31 cellular contexts compared by ENCODE assay signal in the genomic region with DNA sequence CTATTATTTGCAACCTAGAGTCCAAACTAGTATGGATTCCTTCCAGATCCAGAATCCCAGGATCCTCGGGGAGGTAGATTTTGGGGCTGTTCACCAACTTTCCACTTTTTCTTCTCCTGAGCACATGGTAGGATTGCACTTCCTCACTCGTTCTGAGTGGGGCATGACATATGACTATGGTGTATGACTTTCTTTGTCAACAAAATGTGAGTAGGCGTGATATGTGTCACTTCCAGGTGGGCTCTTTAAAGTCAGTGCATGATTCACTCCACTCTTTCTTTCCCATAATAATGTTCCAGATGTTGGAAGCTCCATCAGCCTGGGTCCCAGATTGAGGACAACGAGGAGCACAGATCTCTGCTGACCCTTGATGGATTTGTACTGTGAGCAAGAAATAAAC. TPM values are rescaled to one million over a fixed set of nuclear protein-coding genes. Genes with fewer than 3 reads are reported as not detected.
"Had no signal": no experiment of that assay in that cellular context is flagged by ENCODE, and none has a peak within 500 bp of the region (broad histone marks: within the 10 kb centered on the region; RNA-seq: fewer than 3 reads in every experiment).

No MANE protein-coding gene starts in this region.

- H3K27ac ChIP-seq: adrenal gland, body of pancreas, breast epithelium, epithelial cell of prostate, esophagus squamous epithelium had no signal

- H3K36me3 Mint-ChIP-seq: activated naive CD4-positive, alpha-beta T cell treated with anti-CD3 and anti-CD28 coated beads, Interleukin-2, amount 50 U/mL, for 24 hours; activated naive CD8-positive, alpha-beta T cell treated with anti-CD3 and anti-CD28 coated beads for 36 hours had no signal

- H3K4me1 ChIP-seq: adrenal gland, body of pancreas, breast epithelium had no signal

- H3K36me3 ChIP-seq: adrenal gland, breast epithelium, esophagus squamous epithelium had no signal

- H3K27me3 ChIP-seq: breast epithelium had no signal

- H3K4me3 ChIP-seq: adrenal gland, body of pancreas, breast epithelium, esophagus squamous epithelium had no signal

- H3K27ac Mint-ChIP-seq: activated CD8-positive, alpha-beta T cell treated with anti-CD3 and anti-CD28 coated beads for 36 hours; activated naive CD4-positive, alpha-beta T cell treated with anti-CD3 and anti-CD28 coated beads for 36 hours; activated naive CD4-positive, alpha-beta T cell treated with anti-CD3 and anti-CD28 coated beads, Interleukin-2, amount 50 U/mL, for 24 hours; activated naive CD8-positive, alpha-beta T cell treated with anti-CD3 and anti-CD28 coated beads for 36 hours; activated naive CD8-positive, alpha-beta T cell treated with anti-CD3 and anti-CD28 coated beads, Interleukin-2, amount 50 U/mL, for 24 hours; activated T-helper 2 cell treated with anti-CD3 and anti-CD28 coated beads, Interferon-gamma antibody, Interleukin-2, Interleukin-4, amounts not matched to agents 10 μg/mL and 5 μg/mL and 100 μg/mL, durations not matched to agents 14 hours and 24 hours and 36 hours; effector memory CD8-positive, alpha-beta T cell had no signal

- FAIRE-seq: colon, frontal cortex had no signal

- H3K4me3 Mint-ChIP-seq: activated CD8-positive, alpha-beta T cell treated with anti-CD3 and anti-CD28 coated beads for 36 hours; activated naive CD4-positive, alpha-beta T cell treated with anti-CD3 and anti-CD28 coated beads for 36 hours; activated naive CD4-positive, alpha-beta T cell treated with anti-CD3 and anti-CD28 coated beads, Interleukin-2, amount 50 U/mL, for 24 hours; activated naive CD8-positive, alpha-beta T cell treated with anti-CD3 and anti-CD28 coated beads for 36 hours; activated naive CD8-positive, alpha-beta T cell treated with anti-CD3 and anti-CD28 coated beads, Interleukin-2, amount 50 U/mL, for 24 hours; activated T-cell treated with anti-CD3 and anti-CD28 coated beads, Interleukin-2, amount 50 U/mL, for 4 hours; effector memory CD8-positive, alpha-beta T cell had no signal

- DNase-seq: activated CD4-positive, alpha-beta T cell treated with anti-CD3 and anti-CD28 coated beads for 4 hours; activated CD4-positive, alpha-beta T cell treated with anti-CD3 and anti-CD28 coated beads, Interleukin-2, amount 50 U/mL, for 1 hour; activated CD4-positive, alpha-beta T cell treated with anti-CD3 and anti-CD28 coated beads, Interleukin-2, amount 50 U/mL, for 48 hours; activated CD4-positive, CD25-positive, alpha-beta regulatory T cell; activated CD4-positive, CD25-positive, alpha-beta regulatory T cell treated with anti-CD3 and anti-CD28 coated beads, Interleukin-2, amount 50 U/mL, for 72 hours; activated CD8-positive, alpha-beta memory T cell treated with anti-CD3 and anti-CD28 coated beads for 24 hours; activated CD8-positive, alpha-beta T cell treated with anti-CD3 and anti-CD28 coated beads for 36 hours; activated effector memory CD4-positive, alpha-beta T cell treated with anti-CD3 and anti-CD28 coated beads, Interleukin-2, amount 50 U/mL, for 16 hours; activated naive CD4-positive, alpha-beta T cell treated with anti-CD3 and anti-CD28 coated beads for 36 hours; activated naive CD8-positive, alpha-beta T cell treated with anti-CD3 and anti-CD28 coated beads for 36 hours; activated naive CD8-positive, alpha-beta T cell treated with anti-CD3 and anti-CD28 coated beads, Interleukin-2, amount 50 U/mL, for 24 hours; activated T-cell treated with anti-CD3 and anti-CD28 coated beads, Interleukin-2, amount 50 U/mL, for 4 hours; adrenal gland; amygdala; aorta; body of pancreas; cortex of kidney; dermis blood vessel endothelial cell; effector CD4-positive, alpha-beta T cell; effector memory CD8-positive, alpha-beta T cell; esophagus squamous epithelium; head of caudate nucleus; hippocampal formation; T-helper 2 cell had no signal

- ATAC-seq: activated CD8-positive, alpha-beta T cell treated with anti-CD3 and anti-CD28 coated beads for 36 hours; activated naive CD8-positive, alpha-beta T cell treated with anti-CD3 and anti-CD28 coated beads, Interleukin-2, amount 50 U/mL, for 24 hours; body of pancreas; effector memory CD8-positive, alpha-beta T cell had no signal

- H3K4me1 Mint-ChIP-seq: activated naive CD4-positive, alpha-beta T cell treated with anti-CD3 and anti-CD28 coated beads, Interleukin-2, amount 50 U/mL, for 24 hours; activated naive CD8-positive, alpha-beta T cell treated with anti-CD3 and anti-CD28 coated beads for 36 hours; activated naive CD8-positive, alpha-beta T cell treated with anti-CD3 and anti-CD28 coated beads, Interleukin-2, amount 50 U/mL, for 24 hours had no signal

- H3K9me3 ChIP-seq: adrenal gland, body of pancreas, breast epithelium, esophagus squamous epithelium had no signal

- H3K9me3 Mint-ChIP-seq: activated CD8-positive, alpha-beta T cell treated with anti-CD3 and anti-CD28 coated beads for 36 hours; activated naive CD4-positive, alpha-beta T cell treated with anti-CD3 and anti-CD28 coated beads for 36 hours; activated naive CD4-positive, alpha-beta T cell treated with anti-CD3 and anti-CD28 coated beads, Interleukin-2, amount 50 U/mL, for 24 hours; activated naive CD8-positive, alpha-beta T cell treated with anti-CD3 and anti-CD28 coated beads for 36 hours; activated T-cell treated with anti-CD3 and anti-CD28 coated beads, Interleukin-2, amount 50 U/mL, for 4 hours; activated T-helper 2 cell treated with anti-CD3 and anti-CD28 coated beads, Interferon-gamma antibody, Interleukin-2, Interleukin-4, amounts not matched to agents 10 μg/mL and 5 μg/mL and 100 μg/mL, durations not matched to agents 14 hours and 24 hours and 36 hours; effector memory CD8-positive, alpha-beta T cell had no signal

RNA-seq across cellular contexts. Expression of gene IRX5, which starts 21.5 kb away (rescaled TPM):
- total RNA-seq: activated naive CD4-positive, alpha-beta T cell treated with anti-CD3 and anti-CD28 coated beads for 36 hours; activated naive CD8-positive, alpha-beta T cell treated with anti-CD3 and anti-CD28 coated beads for 36 hours; activated T-cell treated with anti-CD3 and anti-CD28 coated beads, Interleukin-2, amount 50 U/mL, for 4 hours; fibroblast of villous mesenchyme had no signal
